ENCODE assay signal across 9 cellular contexts in genomic region chr19:35963514-35963913, GRCh38. TPM values are rescaled to one million over a fixed set of nuclear protein-coding genes. Genes with fewer than 3 reads are reported as not detected.
A peak's percentile ranks its signal among the peaks of the same experiment; 100 is the strongest.
DNase-seq lines count a peak whose midpoint lies in the region; ATAC-seq, FAIRE-seq and TF ChIP-seq lines count a peak whose summit lies in the region.
"Had no signal": no experiment of that assay in that cellular context is flagged by ENCODE, and none has a peak within 500 bp of the region (broad histone marks: within the 10 kb centered on the region; RNA-seq: fewer than 3 reads in every experiment).

No MANE protein-coding gene starts in this region.

- no peak overlapping the region for H3K4me3 ChIP-seq in HCT116 (replicated peaks in 1 of 2; ENCODE audit: low read depth in 1 of 2, low read length in 2 of 2)
- no peak overlapping the region for H3K4me3 ChIP-seq in endothelial cell of umbilical vein (replicated peaks in 1 of 3; ENCODE audit: insufficient read depth in 1 of 3, low read depth in 1 of 3, low read length in 3 of 3)

- no peaks in the 10 kb centered on the region for H3K9me3 Mint-ChIP-seq in progenitor cell of endocrine pancreas (ENCODE audit: low read depth)

- ATAC-seq in HCT116, result no peak

- no peak overlapping the region for H2AFZ ChIP-seq in HCT116 (ENCODE audit: low read depth, low read length, poor library complexity, severe bottlenecking)
- no peak overlapping the region for H2AFZ ChIP-seq in endothelial cell of umbilical vein (ENCODE audit: low read depth, low read length)

- POLR2A ChIA-PET in HCT116 (lab: Charles Lee) (no interaction called here), endothelial cell of umbilical vein (lab: Charles Lee) (no interaction called here)

- H3K4me2 ChIP-seq in HCT116 (ENCODE audit: low read length), result no peak overlapping the region
- no peak overlapping the region for H3K4me2 ChIP-seq in endothelial cell of umbilical vein (ENCODE audit: insufficient read depth, low read length)

- H3K4me1 Mint-ChIP-seq in progenitor cell of endocrine pancreas (ENCODE audit: low read depth), result no peaks in the 10 kb centered on the region

- peaks cover 9 to 11% of the 10 kb centered on the region in 2 experiments; a peak in 3 of 4 replicates for H3K4me1 ChIP-seq in HCT116 (ENCODE audit: control insufficient read depth in 1 of 2, insufficient read depth in 2 of 2, low read length in 2 of 2)
- H3K4me1 ChIP-seq in endothelial cell of umbilical vein (ENCODE audit: control insufficient read depth, extremely low read depth, insufficient read depth, low read length), result no peaks in the 10 kb centered on the region

- dilution Hi-C loops in endothelial cell of umbilical vein (cut with MboI; ENCODE audit: extremely low pct_ligation_motif_present, low sequenced_read_pairs), result no loop called here

- TF ChIP-seq POLR2A in HCT116 (IDR thresholded peaks at IDR 0.05; ENCODE audit: borderline replicate concordance, extremely low read depth, insufficient read depth, insufficient read length), result no peak
- TF ChIP-seq POLR2A in endothelial cell of umbilical vein (IDR thresholded peaks at IDR 0.05; ENCODE audit: low read depth, low read length), result no peak

- no peaks in the 10 kb centered on the region for H3K36me3 Mint-ChIP-seq in progenitor cell of endocrine pancreas (ENCODE audit: insufficient read depth)

- no peaks in the 10 kb centered on the region for H3K9me2 ChIP-seq in HCT116 (ENCODE audit: insufficient read depth)

- H3K9ac ChIP-seq in HCT116 (ENCODE audit: low read length) (no peak overlapping the region), endothelial cell of umbilical vein (replicated peaks; ENCODE audit: extremely low read depth, insufficient read depth, low read length) (no peak overlapping the region)

- no peak for DNase-seq in HCT116 (ENCODE audit: low read depth, low spot score)
- peak; percentile 52 for DNase-seq in SK-MEL-5 (ENCODE audit: low read depth, low spot score)
- DNase-seq in endothelial cell of umbilical vein (ENCODE audit: low read depth, low spot score), result peak; percentile 55
- DNase-seq in progenitor cell of endocrine pancreas (ENCODE audit: low spot score, unreplicated experiment), result peak; percentile 71
- no peak for DNase-seq in GM20000 (ENCODE audit: low spot score)
- no peak for DNase-seq in GM13976 (ENCODE audit: low spot score)
- no peak for DNase-seq in NCI-H2227 treated with DMSO at 0.1 percent for 48 hours (lab: John Stamatoyannopoulos, UW)
- no peak for DNase-seq in NCI-H187 treated with DMSO at 0.1 percent for 48 hours (lab: John Stamatoyannopoulos, UW)

- H3K27ac Mint-ChIP-seq in progenitor cell of endocrine pancreas, result no peak overlapping the region

- H3K9me1 ChIP-seq in endothelial cell of umbilical vein (replicated peaks; ENCODE audit: control insufficient read depth, extremely low read depth, insufficient read depth, low read length), result no peaks in the 10 kb centered on the region

- in situ Hi-C loops in SK-MEL-5 (cut with HindIII; ENCODE audit: low pct_unique_long_range_greater_than_20kb, low sequenced_read_pairs) (no loop called here), GM13976 (cut with MboI; ENCODE audit: low sequenced_read_pairs, unreplicated experiment) (no loop called here)

- H3K4me3 Mint-ChIP-seq in progenitor cell of endocrine pancreas (ENCODE audit: low read depth), result no peak overlapping the region

- TF ChIP-seq RAD21 in HCT116 (IDR thresholded peaks at IDR 0.05; ENCODE audit: low read depth), result no peak

- RAD21 ChIA-PET in HCT116 (lab: Charles Lee; ENCODE audit: low non-redundant PET in 1 of 2, low total read pairs in 2 of 2, uncharacterized antibody in 2 of 2, unreplicated experiment in 2 of 2), result no interaction called here

- intact Hi-C loops in HCT116 (cut with micrococcal nuclease), result no loop called here
- intact Hi-C loops in endothelial cell of umbilical vein (cut with micrococcal nuclease), result loop anchor here (1.0 kb wide), 1 partner anchor 12 kb away; no protein-coding TSS in a partner anchor

- CTCF ChIA-PET in HCT116 (lab: Charles Lee) (no interaction called here), endothelial cell of umbilical vein (lab: Charles Lee) (no interaction called here)

- H4K20me1 ChIP-seq in HCT116 (ENCODE audit: insufficient read depth) (no peaks in the 10 kb centered on the region), endothelial cell of umbilical vein (replicated peaks; ENCODE audit: control insufficient read depth, extremely low read depth, insufficient read depth, low read length) (no peaks in the 10 kb centered on the region)

- FAIRE-seq in endothelial cell of umbilical vein (lab: Jason Lieb, UNC), result peak; percentile 81
- FAIRE-seq: endometrium had no signal

- peaks cover 41% of the 10 kb centered on the region for H3K27me3 Mint-ChIP-seq in progenitor cell of endocrine pancreas

- H3K27ac ChIP-seq in HCT116 (ENCODE audit: low read depth, low read length) (no peak overlapping the region), endothelial cell of umbilical vein (ENCODE audit: insufficient read depth, low read depth, low read length) (no peak overlapping the region)

- no peaks in the 10 kb centered on the region for H3K79me2 ChIP-seq in HCT116 (ENCODE audit: insufficient read depth, low read length)
- no peaks in the 10 kb centered on the region for H3K79me2 ChIP-seq in endothelial cell of umbilical vein (ENCODE audit: control insufficient read depth, insufficient read depth, low read length)

- H3K27me3 ChIP-seq in HCT116 (ENCODE audit: insufficient read depth, low read length), result peaks cover 4% of the 10 kb centered on the region; the same call in 1 of the 2 replicates
- H3K27me3 ChIP-seq in endothelial cell of umbilical vein (ENCODE audit: control insufficient read depth in 2 of 2, insufficient read depth in 2 of 2, low read length in 2 of 2), result peaks cover 17 to 21% of the 10 kb centered on the region in 2 experiments

- TF ChIP-seq CTCF in HCT116 (IDR thresholded peaks at IDR 0.05 in 2 of 3, conservative IDR thresholded peaks at IDR 0.05 in 1 of 3; ENCODE audit: borderline replicate concordance in 1 of 3, insufficient read depth in 1 of 3, low read depth in 2 of 3, low read length in 2 of 3) (no peak), endothelial cell of umbilical vein (IDR thresholded peaks at IDR 0.05; ENCODE audit: extremely low read depth in 1 of 2, insufficient read depth in 1 of 2, low read depth in 1 of 2, low read length in 2 of 2) (no peak), progenitor cell of endocrine pancreas (IDR thresholded peaks at IDR 0.05; ENCODE audit: unreplicated experiment) (no peak), GM20000 (IDR thresholded peaks at IDR 0.05; ENCODE audit: extremely low read depth, missing control alignments) (no peak), GM13976 (IDR thresholded peaks at IDR 0.05; ENCODE audit: borderline replicate concordance, control extremely low read depth, extremely low read depth, insufficient read depth, missing control alignments) (no peak)

- H3K36me3 ChIP-seq in HCT116 (ENCODE audit: control insufficient read depth in 1 of 2, insufficient read depth in 2 of 2, low read length in 2 of 2), result no peaks in the 10 kb centered on the region
- H3K36me3 ChIP-seq in endothelial cell of umbilical vein (ENCODE audit: control insufficient read depth in 2 of 2, extremely low read depth in 1 of 2, insufficient read depth in 2 of 2, low read length in 2 of 2), result no peaks in the 10 kb centered on the region

- no peaks in the 10 kb centered on the region for H3K9me3 ChIP-seq in HCT116 (ENCODE audit: control insufficient read depth in 1 of 2, insufficient read depth in 1 of 2, low read depth in 1 of 2, low read length in 2 of 2)
- H3K9me3 ChIP-seq in endothelial cell of umbilical vein (replicated peaks; ENCODE audit: control insufficient read depth, insufficient read depth, low read length), result no peaks in the 10 kb centered on the region

- BruUV-seq in HCT116 (replicated peaks; lab: Mats Ljungman, UMichigan) (no TSS peak), endothelial cell of umbilical vein (replicated peaks; lab: Mats Ljungman, UMichigan) (no TSS peak)

RNA-seq across cellular contexts. Expression of gene LRFN3, which starts 27.3 kb away (rescaled TPM):
- total RNA-seq in HCT116 (2021; ENCODE audit: unreplicated experiment), result 18.8 TPM
- polyA plus RNA-seq in HCT116 (2012), result 15.1 and 15.3 TPM in 2 replicates
- total RNA-seq in SK-MEL-5 (2014; rRNA removed; shearing (Covaris generic)), result 1.8 and 3.3 TPM in 2 replicates
- polyA plus RNA-seq in SK-MEL-5 (2015; cell fraction: cytosol; rRNA removed), result 25.6 and 27.5 TPM in 2 replicates
- 1.1 and 8.3 TPM in 2 replicates for polyA plus RNA-seq in SK-MEL-5 (2015; cell fraction: nucleus; rRNA removed)
- 15.9 and 17.3 TPM in 2 replicates for total RNA-seq in endothelial cell of umbilical vein
- polyA plus RNA-seq in endothelial cell of umbilical vein, result 4.1 and 5.8 TPM in 2 replicates
- polyA plus RNA-seq in endothelial cell of umbilical vein (2011; cell fraction: cytosol; rRNA removed), result 3.7 and 5.5 TPM in 2 replicates
- polyA plus RNA-seq in endothelial cell of umbilical vein (2011; cell fraction: nucleus; rRNA removed), result 1.9 and 2.2 TPM in 2 replicates
- polyA plus RNA-seq in endothelial cell of umbilical vein (2012), result 10.0 and 16.3 TPM in 2 replicates
- polyA minus RNA-seq in endothelial cell of umbilical vein, result 2.5 and 3.5 TPM in 2 replicates
- polyA minus RNA-seq in endothelial cell of umbilical vein (2011; cell fraction: cytosol; rRNA and poly(A)+ RNA removed), result 2.8 TPM
- 1.0 and 2.2 TPM in 2 replicates for polyA minus RNA-seq in endothelial cell of umbilical vein (2011; cell fraction: nucleus; rRNA and poly(A)+ RNA removed)
- 31.0 and 31.5 TPM in 2 replicates for total RNA-seq in progenitor cell of endocrine pancreas

RNA-seq across cellular contexts. Expression of gene SDHAF1, which starts 31.5 kb away (rescaled TPM):
- 21.0 TPM for total RNA-seq in HCT116 (2021; ENCODE audit: unreplicated experiment)
- polyA plus RNA-seq in HCT116 (2012), result 14.2 and 18.1 TPM in 2 replicates
- total RNA-seq in SK-MEL-5 (2014; rRNA removed; shearing (Covaris generic)), result 13.3 and 14.1 TPM in 2 replicates
- 30.5 and 39.4 TPM in 2 replicates for polyA plus RNA-seq in SK-MEL-5 (2015; cell fraction: cytosol; rRNA removed)
- 14.8 and 20.7 TPM in 2 replicates for polyA plus RNA-seq in SK-MEL-5 (2015; cell fraction: nucleus; rRNA removed)
- total RNA-seq in endothelial cell of umbilical vein, result 8.4 and 10.3 TPM in 2 replicates
- 16.2 and 16.5 TPM in 2 replicates for polyA plus RNA-seq in endothelial cell of umbilical vein
- polyA plus RNA-seq in endothelial cell of umbilical vein (2011; cell fraction: cytosol; rRNA removed), result 8.4 and 10.6 TPM in 2 replicates
- polyA plus RNA-seq in endothelial cell of umbilical vein (2011; cell fraction: nucleus; rRNA removed), result 3.8 and 4.7 TPM in 2 replicates
- 5.4 and 7.3 TPM in 2 replicates for polyA plus RNA-seq in endothelial cell of umbilical vein (2012)
- polyA minus RNA-seq in endothelial cell of umbilical vein, result 2.6 and 3.8 TPM in 2 replicates
- polyA minus RNA-seq in endothelial cell of umbilical vein (2011; cell fraction: cytosol; rRNA and poly(A)+ RNA removed), result 6.9 TPM
- 0.82 and 1.1 TPM in 2 replicates for polyA minus RNA-seq in endothelial cell of umbilical vein (2011; cell fraction: nucleus; rRNA and poly(A)+ RNA removed)
- 13.3 and 14.4 TPM in 2 replicates for total RNA-seq in progenitor cell of endocrine pancreas

RNA-seq across cellular contexts. Expression of gene SYNE4, which starts 45.1 kb away (rescaled TPM):
- 27.9 TPM for total RNA-seq in HCT116 (2021; ENCODE audit: unreplicated experiment)
- polyA plus RNA-seq in HCT116 (2012), result 28.4 and 32.8 TPM in 2 replicates
- not detected in 2 replicates for total RNA-seq in SK-MEL-5 (2014; rRNA removed; shearing (Covaris generic))
- polyA plus RNA-seq in SK-MEL-5 (2015; cell fraction: cytosol; rRNA removed), result 0.94 TPM in 1 of 2 replicates, not detected in the other
- polyA plus RNA-seq in SK-MEL-5 (2015; cell fraction: nucleus; rRNA removed), result 1.5 and 10.3 TPM in 2 replicates
- total RNA-seq in endothelial cell of umbilical vein, result 0.62 and 1.3 TPM in 2 replicates
- 0.38 and 0.46 TPM in 2 replicates for polyA plus RNA-seq in endothelial cell of umbilical vein
- 0.05 and 0.14 TPM in 2 replicates for polyA plus RNA-seq in endothelial cell of umbilical vein (2011; cell fraction: cytosol; rRNA removed)
- polyA plus RNA-seq in endothelial cell of umbilical vein (2011; cell fraction: nucleus; rRNA removed), result 2.1 TPM in 2 replicates
- 0.13 and 0.59 TPM in 2 replicates for polyA plus RNA-seq in endothelial cell of umbilical vein (2012)
- 0.17 and 0.22 TPM in 2 replicates for polyA minus RNA-seq in endothelial cell of umbilical vein
- not detected for polyA minus RNA-seq in endothelial cell of umbilical vein (2011; cell fraction: cytosol; rRNA and poly(A)+ RNA removed)
- polyA minus RNA-seq in endothelial cell of umbilical vein (2011; cell fraction: nucleus; rRNA and poly(A)+ RNA removed), result 0.19 TPM in 1 of 2 replicates, not detected in the other
- 32.8 and 33.2 TPM in 2 replicates for total RNA-seq in progenitor cell of endocrine pancreas

RNA-seq across cellular contexts. Expression of gene ALKBH6, which starts 50.5 kb away (rescaled TPM):
- total RNA-seq in HCT116 (2021; ENCODE audit: unreplicated experiment) (28.6 TPM), endothelial cell of umbilical vein (17.3 and 21.4 TPM in 2 replicates), progenitor cell of endocrine pancreas (32.9 and 36.8 TPM in 2 replicates)
- 21.4 and 23.8 TPM in 2 replicates for polyA plus RNA-seq in HCT116 (2012)
- 11.9 and 14.9 TPM in 2 replicates for total RNA-seq in SK-MEL-5 (2014; rRNA removed; shearing (Covaris generic))
- polyA plus RNA-seq in SK-MEL-5 (2015; cell fraction: cytosol; rRNA removed), result 22.7 and 23.5 TPM in 2 replicates
- 123 and 164 TPM in 2 replicates for polyA plus RNA-seq in SK-MEL-5 (2015; cell fraction: nucleus; rRNA removed)
- polyA plus RNA-seq in endothelial cell of umbilical vein, result 26.7 and 33.2 TPM in 2 replicates
- 18.4 and 21.4 TPM in 2 replicates for polyA plus RNA-seq in endothelial cell of umbilical vein (2011; cell fraction: cytosol; rRNA removed)
- 61.5 and 65.4 TPM in 2 replicates for polyA plus RNA-seq in endothelial cell of umbilical vein (2011; cell fraction: nucleus; rRNA removed)
- 18.8 and 21.2 TPM in 2 replicates for polyA plus RNA-seq in endothelial cell of umbilical vein (2012)
- polyA minus RNA-seq in endothelial cell of umbilical vein, result 8.1 and 13.8 TPM in 2 replicates
- polyA minus RNA-seq in endothelial cell of umbilical vein (2011; cell fraction: cytosol; rRNA and poly(A)+ RNA removed), result 7.8 TPM
- polyA minus RNA-seq in endothelial cell of umbilical vein (2011; cell fraction: nucleus; rRNA and poly(A)+ RNA removed), result 6.3 and 7.3 TPM in 2 replicates

RNA-seq across cellular contexts. Expression of gene TYROBP, which starts 55.4 kb away (rescaled TPM):
- 0.49 TPM for total RNA-seq in HCT116 (2021; ENCODE audit: unreplicated experiment)
- not detected in 2 replicates for polyA plus RNA-seq in HCT116 (2012)
- not detected in 2 replicates for total RNA-seq in SK-MEL-5 (2014; rRNA removed; shearing (Covaris generic))
- polyA plus RNA-seq in SK-MEL-5 (2015; cell fraction: cytosol; rRNA removed), result not detected in 2 replicates
- polyA plus RNA-seq in SK-MEL-5 (2015; cell fraction: nucleus; rRNA removed), result not detected in 2 replicates
- total RNA-seq in endothelial cell of umbilical vein, result not detected in 2 replicates
- polyA plus RNA-seq in endothelial cell of umbilical vein, result not detected in 2 replicates
- polyA plus RNA-seq in endothelial cell of umbilical vein (2011; cell fraction: cytosol; rRNA removed), result not detected in 2 replicates
- polyA plus RNA-seq in endothelial cell of umbilical vein (2011; cell fraction: nucleus; rRNA removed), result not detected in 2 replicates
- polyA plus RNA-seq in endothelial cell of umbilical vein (2012), result not detected in 2 replicates
- not detected in 2 replicates for polyA minus RNA-seq in endothelial cell of umbilical vein
- not detected for polyA minus RNA-seq in endothelial cell of umbilical vein (2011; cell fraction: cytosol; rRNA and poly(A)+ RNA removed)
- not detected in 2 replicates for polyA minus RNA-seq in endothelial cell of umbilical vein (2011; cell fraction: nucleus; rRNA and poly(A)+ RNA removed)
- total RNA-seq in progenitor cell of endocrine pancreas, result not detected in 2 replicates

Comparison
In these comparisons a context has a peak if more than half of its experiments do, and no peak if none do; other contexts are left out.
1. DNase-seq: peak in SK-MEL-5 (single experiment), endothelial cell of umbilical vein (single experiment) and progenitor cell of endocrine pancreas (single experiment); none in HCT116 (single experiment), GM20000 (single experiment), GM13976 (single experiment), NCI-H2227 treated with DMSO at 0.1 percent for 48 hours (single experiment) and NCI-H187 treated with DMSO at 0.1 percent for 48 hours (single experiment).
2. RNA of gene SYNE4, which starts 45.1 kb away (total RNA-seq): 32.8 to 33.2 TPM in progenitor cell of endocrine pancreas and 27.9 TPM in HCT116 (single experiment); 0.62 to 1.3 TPM in endothelial cell of umbilical vein and not detected in SK-MEL-5; every median in the first group is over 10 times any median in the second.